8 cellular contexts compared by ENCODE assay signal in genomic region chr9:36036780-36037579, GRCh38. TPM values are rescaled to one million over a fixed set of nuclear protein-coding genes. Genes with fewer than 3 reads are reported as not detected.
DNase-seq lines count a peak whose midpoint lies in the region; ATAC-seq, FAIRE-seq and TF ChIP-seq lines count a peak whose summit lies in the region.

Gene RECK, plus strand, starts transcription at chr9:36036913. Its CDS starts 86 bp downstream, at chr9:36036999.

- H3K9me3 ChIP-seq in WERI-Rb-1 (ENCODE audit: severe bottlenecking) (no peaks in the 10 kb centered on the region), mammary epithelial cell (replicated peaks; ENCODE audit: insufficient read depth, low read length) (no peaks in the 10 kb centered on the region), iPS-20b (ENCODE audit: insufficient read depth, low read depth, low read length) (no peaks in the 10 kb centered on the region), skeletal muscle tissue (ENCODE audit: control insufficient read depth in 3 of 3, low read length in 3 of 3) (no peaks in the 10 kb centered on the region)

- H3K4me3 ChIP-seq in WERI-Rb-1 (ENCODE audit: low read depth, low read length) (peak within 1 kb of the TSS; percentile 93), mammary epithelial cell (replicated peaks in 1 of 3; ENCODE audit: insufficient read depth in 1 of 3, low read depth in 2 of 3, low read length in 3 of 3) (peak within 1 kb of the TSS; percentile 84 to 90 (median 86)), iPS-20b (ENCODE audit: low read length) (peak within 1 kb of the TSS; percentile 97), skeletal muscle tissue (ENCODE audit: low read length in 3 of 3) (peak within 1 kb of the TSS; percentile 68 to 80 (median 78))

- H3K27me3 ChIP-seq in WERI-Rb-1 (ENCODE audit: insufficient read depth, low read depth, severe bottlenecking) (no peaks in the 10 kb centered on the region), mammary epithelial cell (ENCODE audit: insufficient read depth, low read length) (no peaks in the 10 kb centered on the region), iPS-20b (ENCODE audit: insufficient read depth, low read length) (no peaks in the 10 kb centered on the region), skeletal muscle tissue (ENCODE audit: control insufficient read depth in 3 of 3, insufficient read depth in 3 of 3, low read length in 3 of 3) (peaks cover 0 to 11% (median 4%) of the 10 kb centered on the region in 3 donors)

- H3K4me1 ChIP-seq in mammary epithelial cell (ENCODE audit: insufficient read depth, low read length) = peaks cover 45% of the 10 kb centered on the region
- peaks cover 3% of the 10 kb centered on the region for H3K4me1 ChIP-seq in iPS-20b (ENCODE audit: insufficient read depth, low read length)
- H3K4me1 ChIP-seq in skeletal muscle tissue (ENCODE audit: control insufficient read depth in 3 of 3, insufficient read depth in 3 of 3, low read length in 3 of 3) = peaks cover 7 to 15% (median 7%) of the 10 kb centered on the region in 3 donors

- in situ Hi-C loops in mammary epithelial cell (cut with MboI; ENCODE audit: low sequenced_read_pairs in 2 of 2) = no loop called here

- TF ChIP-seq CTCF in WERI-Rb-1 (IDR thresholded peaks at IDR 0.05; ENCODE audit: low read depth, low read length) = no peak
- no peak for TF ChIP-seq CTCF in mammary epithelial cell (conservative IDR thresholded peaks at IDR 0.05 in 1 of 2, IDR thresholded peaks at IDR 0.05 in 1 of 2; ENCODE audit: extremely low read depth in 1 of 2, insufficient read depth in 1 of 2, low read depth in 1 of 2, low read length in 2 of 2)

- no peaks in the 10 kb centered on the region for H3K36me3 ChIP-seq in WERI-Rb-1
- H3K36me3 ChIP-seq in mammary epithelial cell (ENCODE audit: insufficient read depth, low read length) = no peaks in the 10 kb centered on the region
- no peaks in the 10 kb centered on the region for H3K36me3 ChIP-seq in iPS-20b (ENCODE audit: insufficient read depth, low read depth, low read length)
- H3K36me3 ChIP-seq in skeletal muscle tissue (ENCODE audit: control insufficient read depth in 3 of 3, insufficient read depth in 3 of 3, low read length in 3 of 3) = no peaks in the 10 kb centered on the region

- TF ChIP-seq POLR2A in GM12892 (IDR thresholded peaks at IDR 0.05; ENCODE audit: low read depth, low read length) = no peak

- peak; percentile 83 for DNase-seq in GM12892 (ENCODE audit: insufficient read length)
- DNase-seq in NCI-H2029 (lab: John Stamatoyannopoulos, UW) = peak; percentile 18
- DNase-seq in WERI-Rb-1 = peak; percentile 86
- peak; percentile 84 for DNase-seq in mammary epithelial cell

- intact Hi-C loops in mammary epithelial cell (cut with micrococcal nuclease) = loop anchor here (5.0 kb wide), 2 partner anchors 35 to 65 kb away; no protein-coding TSS in a partner anchor

- H3K79me2 ChIP-seq in mammary epithelial cell (ENCODE audit: insufficient read depth, low read length) = peaks cover 35% of the 10 kb centered on the region

- H3K4me2 ChIP-seq in mammary epithelial cell (ENCODE audit: insufficient read depth, low read depth, low read length) = peak within 1 kb of the TSS; percentile 86

- dilution Hi-C loops in mammary epithelial cell (cut with HindIII; ENCODE audit: low sequenced_read_pairs) = no loop called here

- H3K27ac ChIP-seq in WERI-Rb-1 (peak within 1 kb of the TSS; percentile 67), mammary epithelial cell (ENCODE audit: insufficient read depth, low read depth, low read length) (peak within 1 kb of the TSS; percentile 56), iPS-20b (ENCODE audit: low read length) (no peak within 1 kb of the TSS), skeletal muscle tissue (ENCODE audit: low read depth, low read length) (peak within 1 kb of the TSS; percentile 54)

- H2AFZ ChIP-seq in mammary epithelial cell (ENCODE audit: low read depth, low read length) = peak within 1 kb of the TSS; percentile 98

- BruUV-seq in mammary epithelial cell (replicated peaks; lab: Mats Ljungman, UMichigan) = no TSS peak

- 0% methylated on average over 12 of the region's 80 CpGs for WGBS in mammary epithelial cell (ENCODE audit: low coverage, missing lambda C conversion rate)

- CTCF ChIA-PET in mammary epithelial cell (lab: Charles Lee; ENCODE audit: low non-redundant PET) = no interaction called here

- H4K20me1 ChIP-seq in mammary epithelial cell (ENCODE audit: insufficient read depth, low read length) = no peaks in the 10 kb centered on the region

- H3K9ac ChIP-seq in mammary epithelial cell (ENCODE audit: insufficient read depth, low read length) = peak within 1 kb of the TSS; percentile 88
- peak within 1 kb of the TSS; percentile 93 for H3K9ac ChIP-seq in iPS-20b (ENCODE audit: low read depth, low read length)
- peak within 1 kb of the TSS; percentile 62 to 77 (median 70) for H3K9ac ChIP-seq in skeletal muscle tissue (ENCODE audit: low read depth in 1 of 3, low read length in 3 of 3)

- FAIRE-seq in GM12892 (lab: Jason Lieb, UNC) = peak; percentile 85

- ATAC-seq in HG02798 (IDR thresholded peaks at IDR 0.05; ENCODE audit: poor library complexity, unreplicated experiment) (peak; percentile 85), HG03378 (IDR thresholded peaks at IDR 0.05; ENCODE audit: unreplicated experiment) (no peak)

RNA-seq across cellular contexts. Expression of gene RECK, which starts in this region (rescaled TPM):
- polyA plus RNA-seq in GM12892 (2012; ENCODE audit: missing spikeins) = 3.9 TPM
- total RNA-seq in mammary epithelial cell = 10 to 100 TPM in 1 of 2 donors, 1 to 10 TPM in 1; 5.6 to 12.7 TPM
- 4.1 TPM for polyA plus RNA-seq in mammary epithelial cell
- 5.5 TPM for polyA minus RNA-seq in mammary epithelial cell
- 14.6 TPM for total RNA-seq in skeletal muscle tissue

Comparison
In these comparisons a context has a peak if more than half of its experiments do, and no peak if none do; other contexts are left out.
1. DNase-seq: peak in every context shown above with its lines; median percentile 86 in WERI-Rb-1; 84 in mammary epithelial cell; 83 in GM12892; 18 in NCI-H2029.